Comparison of ENCODE assay signal across 22 cellular contexts in genomic region chr21:44437371-44437695, GRCh38.
"Had no signal": no experiment of that assay in that cellular context is flagged by ENCODE, and none has a peak within 500 bp of the region (broad histone marks: within the 10 kb centered on the region; RNA-seq: fewer than 3 reads in every experiment).

No MANE protein-coding gene starts in this region.

- H3K27ac Mint-ChIP-seq: activated CD4-positive, alpha-beta memory T cell treated with anti-CD3 and anti-CD28 coated beads for 36 hours; activated CD4-positive, alpha-beta T cell treated with anti-CD3 and anti-CD28 coated beads, Interleukin-2, amount 10 ng/mL, durations not matched to agents 7 days and 5 days; activated naive CD8-positive, alpha-beta T cell treated with anti-CD3 and anti-CD28 coated beads, Interleukin-2, amount 10 ng/mL, durations not matched to agents 7 days and 5 days; activated T-cell treated with anti-CD3 and anti-CD28 coated beads, Interleukin-2, amount 50 U/mL, for 72 hours; activated T-helper 2 cell treated with anti-CD3 and anti-CD28 coated beads, Interferon-gamma antibody, Interleukin-2, Interleukin-4, amounts not matched to agents 10 μg/mL and 5 μg/mL and 100 μg/mL, durations not matched to agents 14 hours and 24 hours and 36 hours; T-cell had no signal

- H3K27ac ChIP-seq: adrenal gland, ascending aorta, body of pancreas, PC-9, SK-N-MC had no signal

- ATAC-seq: activated T-cell treated with anti-CD3 and anti-CD28 coated beads, Interleukin-2, amount 50 U/mL, for 72 hours; body of pancreas; T-cell had no signal

- H3K27me3 ChIP-seq: ascending aorta, body of pancreas had no signal

- H3K4me3 ChIP-seq: adrenal gland, ascending aorta, body of pancreas, K562, PC-9, SK-N-MC had no signal

- H3K27me3 Mint-ChIP-seq: activated CD4-positive, alpha-beta memory T cell treated with anti-CD3 and anti-CD28 coated beads for 36 hours; activated CD4-positive, alpha-beta T cell treated with anti-CD3 and anti-CD28 coated beads, Interleukin-2, amount 10 ng/mL, durations not matched to agents 7 days and 5 days; activated naive CD8-positive, alpha-beta T cell treated with anti-CD3 and anti-CD28 coated beads, Interleukin-2, amount 10 ng/mL, durations not matched to agents 7 days and 5 days; T-cell had no signal

- H3K4me1 Mint-ChIP-seq: activated CD4-positive, alpha-beta T cell treated with anti-CD3 and anti-CD28 coated beads, Interleukin-2, amount 10 ng/mL, durations not matched to agents 7 days and 5 days; activated naive CD8-positive, alpha-beta T cell treated with anti-CD3 and anti-CD28 coated beads, Interleukin-2, amount 10 ng/mL, durations not matched to agents 7 days and 5 days; T-cell had no signal

- H3K4me1 ChIP-seq: adrenal gland, ascending aorta had no signal

- H3K36me3 ChIP-seq: adrenal gland, ascending aorta had no signal

- H3K9me3 Mint-ChIP-seq: activated CD4-positive, alpha-beta memory T cell treated with anti-CD3 and anti-CD28 coated beads for 36 hours; activated CD4-positive, alpha-beta T cell treated with anti-CD3 and anti-CD28 coated beads, Interleukin-2, amount 10 ng/mL, durations not matched to agents 7 days and 5 days; activated naive CD8-positive, alpha-beta T cell treated with anti-CD3 and anti-CD28 coated beads, Interleukin-2, amount 10 ng/mL, durations not matched to agents 7 days and 5 days; activated T-cell treated with anti-CD3 and anti-CD28 coated beads, Interleukin-2, amount 50 U/mL, for 72 hours; activated T-helper 2 cell treated with anti-CD3 and anti-CD28 coated beads, Interferon-gamma antibody, Interleukin-2, Interleukin-4, amounts not matched to agents 10 μg/mL and 5 μg/mL and 100 μg/mL, durations not matched to agents 14 hours and 24 hours and 36 hours; T-cell had no signal

- H3K4me3 Mint-ChIP-seq: activated CD4-positive, alpha-beta memory T cell treated with anti-CD3 and anti-CD28 coated beads for 36 hours; activated CD4-positive, alpha-beta T cell treated with anti-CD3 and anti-CD28 coated beads, Interleukin-2, amount 10 ng/mL, durations not matched to agents 7 days and 5 days; activated naive CD8-positive, alpha-beta T cell treated with anti-CD3 and anti-CD28 coated beads, Interleukin-2, amount 10 ng/mL, durations not matched to agents 7 days and 5 days; activated T-cell treated with anti-CD3 and anti-CD28 coated beads, Interleukin-2, amount 50 U/mL, for 72 hours; T-cell had no signal

- H3K9me3 ChIP-seq: adrenal gland, ascending aorta, body of pancreas had no signal

- H3K36me3 Mint-ChIP-seq: activated CD4-positive, alpha-beta memory T cell treated with anti-CD3 and anti-CD28 coated beads for 36 hours; T-cell had no signal

- DNase-seq: activated CD4-positive, alpha-beta memory T cell treated with anti-CD3 and anti-CD28 coated beads for 36 hours; activated CD4-positive, alpha-beta T cell treated with anti-CD3 and anti-CD28 coated beads, Interleukin-2, amount 10 ng/mL, durations not matched to agents 7 days and 5 days; activated CD4-positive, CD25-positive, alpha-beta regulatory T cell; activated CD8-positive, alpha-beta memory T cell treated with anti-CD3 and anti-CD28 coated beads for 24 hours; activated naive CD4-positive, alpha-beta T cell treated with anti-CD3 and anti-CD28 coated beads, Interleukin-2, amount 50 U/mL, for 16 hours; activated T-cell treated with anti-CD3 and anti-CD28 coated beads, Interleukin-2, amount 50 U/mL, for 72 hours; Karpas-422; NCI-H1105 treated with DMSO at 0.1 percent for 48 hours; NCI-H1436 treated with DMSO at 0.1 percent for 48 hours; NCI-H187; NCI-H2081; NCI-H446; PC-9; T-cell; T-helper 2 cell had no signal

- H3K4me2 ChIP-seq: PC-9 had no signal
